In the genomic region with DNA sequence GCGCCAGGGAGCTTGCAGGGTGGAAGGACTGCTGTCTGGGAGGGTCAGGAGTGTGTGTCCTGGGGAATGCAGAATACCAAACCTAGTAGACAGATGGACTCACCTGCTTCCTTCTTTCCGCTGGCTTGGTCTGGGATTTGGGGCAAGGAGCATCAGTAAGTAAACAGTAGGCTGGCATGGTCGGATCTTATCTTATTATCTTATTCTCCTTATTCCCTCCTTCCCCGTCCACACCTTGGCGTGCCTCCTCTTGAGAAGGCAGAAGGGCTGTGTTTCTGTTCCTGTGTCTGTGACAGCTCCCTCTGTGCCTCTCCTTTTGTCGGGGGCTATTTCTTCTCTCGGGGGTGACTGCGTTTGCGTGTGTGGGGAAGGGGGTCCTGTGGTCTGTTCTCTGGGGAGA, we compare ENCODE assay signal across 11 cellular contexts. TPM values are rescaled to one million over a fixed set of nuclear protein-coding genes. Genes with fewer than 3 reads are reported as not detected.
DNase-seq lines count a peak whose midpoint lies in the region; ATAC-seq and TF ChIP-seq lines count a peak whose summit lies in the region.
"Had no signal": no experiment of that assay in that cellular context is flagged by ENCODE, and none has a peak within 500 bp of the region (broad histone marks: within the 10 kb centered on the region; RNA-seq: fewer than 3 reads in every experiment).

No MANE protein-coding gene starts in this region.

- H3K9me3 ChIP-seq in RWPE2 (ENCODE audit: severe bottlenecking) (no peaks in the 10 kb centered on the region), gastroesophageal sphincter (no peaks in the 10 kb centered on the region), sigmoid colon (no peaks in the 10 kb centered on the region)

- WGBS in gastroesophageal sphincter (ENCODE audit: low coverage in 1 of 2), 2 donors = 57% methylated on average over 6 of the region's 9 CpGs; no CpG with 5 or more reads in 1 of the 2 donors
- 19 to 50% methylated on average over 9 of the region's 9 CpGs for WGBS in sigmoid colon, 2 donors

- no peaks in the 10 kb centered on the region for H3K36me3 ChIP-seq in RWPE2 (ENCODE audit: low read depth)
- H3K36me3 ChIP-seq in gastroesophageal sphincter = no peaks in the 10 kb centered on the region
- H3K36me3 ChIP-seq in sigmoid colon = no peaks in the 10 kb centered on the region

- H3K4me1 ChIP-seq in RWPE2 (ENCODE audit: insufficient read depth, poor library complexity, severe bottlenecking) = peaks cover 33% of the 10 kb centered on the region
- peaks cover 8 to 38% (median 28%) of the 10 kb centered on the region in 3 donors for H3K4me1 ChIP-seq in gastroesophageal sphincter
- H3K4me1 ChIP-seq in sigmoid colon = peaks cover 0 to 34% (median 32%) of the 10 kb centered on the region in 4 donors

- TF ChIP-seq CTCF in RWPE2 (IDR thresholded peaks at IDR 0.05; ENCODE audit: poor library complexity, severe bottlenecking) (no peak), gastroesophageal sphincter (IDR thresholded peaks at IDR 0.05) (no peak), sigmoid colon (IDR thresholded peaks at IDR 0.05) (no peak)

- DNase-seq in DMS53 (lab: John Stamatoyannopoulos, UW) (peak; percentile 42), DMS53 treated with DMSO at 0.1 percent for 48 hours (lab: John Stamatoyannopoulos, UW; ENCODE audit: unreplicated experiment) (no peak), RWPE2 (ENCODE audit: low spot score) (no peak), sigmoid colon (no peak), CD1c-positive myeloid dendritic cell (ENCODE audit: extremely low spot score) (no peak), NCI-H526 treated with DMSO at 0.1 percent for 48 hours (lab: John Stamatoyannopoulos, UW) (no peak)

- no peak for ATAC-seq in RWPE2 (ENCODE audit: low read depth)
- no peak for ATAC-seq in gastroesophageal sphincter
- ATAC-seq in HG02571 (IDR thresholded peaks at IDR 0.05; ENCODE audit: unreplicated experiment) = no peak

- H3K27me3 ChIP-seq in RWPE2 (ENCODE audit: insufficient read depth, poor library complexity, severe bottlenecking) (no peaks in the 10 kb centered on the region), gastroesophageal sphincter (peaks cover 4% of the 10 kb centered on the region), sigmoid colon (no peaks in the 10 kb centered on the region)

- H3K4me3 ChIP-seq in RWPE2 (ENCODE audit: severe bottlenecking) (no peak overlapping the region), gastroesophageal sphincter (peak overlapping the region; percentile 25 to 48), sigmoid colon (peak overlapping the region in 3 of 4 donors; percentile 31 to 44 (median 38))

- intact Hi-C loops in sigmoid colon (cut with DNase I) = loop anchor here (10.0 kb wide), 1 partner anchor 254 kb away; no protein-coding TSS in a partner anchor

- no peak for TF ChIP-seq POLR2A in gastroesophageal sphincter (IDR thresholded peaks at IDR 0.05)
- TF ChIP-seq POLR2A in sigmoid colon (IDR thresholded peaks at IDR 0.05) = no peak

- H3K27ac ChIP-seq in RWPE2 (ENCODE audit: poor library complexity, severe bottlenecking) (peak overlapping the region; percentile 99), gastroesophageal sphincter (peak overlapping the region in 3 of 4 donors; percentile 78 to 94 (median 84)), sigmoid colon (peak overlapping the region; percentile 84 to 95 (median 86))
- H3K27ac ChIP-seq: 22Rv1 had no signal

- TF ChIP-seq EP300 in gastroesophageal sphincter (IDR thresholded peaks at IDR 0.05) (no peak), sigmoid colon (IDR thresholded peaks at IDR 0.05) (no peak)

RNA-seq across cellular contexts. Expression of a gene that starts 4.1 kb away (rescaled TPM):
- total RNA-seq in gastroesophageal sphincter (1 to 10 TPM in 1 of 4 donors, not detected in 3; 1.7 TPM), sigmoid colon (not detected)
- polyA plus RNA-seq in sigmoid colon = under 1 TPM in 2 of 3 donors, not detected in 1; 0.25 to 0.60 TPM

RNA-seq across cellular contexts. Expression of a gene that starts 12.8 kb away (rescaled TPM):
- total RNA-seq in gastroesophageal sphincter = under 1 TPM in 1 of 4 donors, not detected in 3; 0.27 TPM
- under 1 TPM in 1 of 4 donors, not detected in 3; 0.14 TPM for total RNA-seq in sigmoid colon
- polyA plus RNA-seq in sigmoid colon = under 1 TPM in 1 of 3 donors, not detected in 2; 0.17 TPM
- total RNA-seq: mononuclear cell had no signal

RNA-seq across cellular contexts. Expression of a gene that starts 42.7 kb away (rescaled TPM):
- not detected for total RNA-seq in gastroesophageal sphincter
- not detected for total RNA-seq in sigmoid colon
- polyA plus RNA-seq in sigmoid colon = not detected
- total RNA-seq: mononuclear cell had no signal
- polyA plus RNA-seq: esophagus had no signal

RNA-seq across cellular contexts. Expression of a gene that starts 45.5 kb away (rescaled TPM):
- total RNA-seq in gastroesophageal sphincter (10 to 100 TPM in 1 of 4 donors, 1 to 10 TPM in 2, under 1 TPM in 1; 0.47 to 78.7 (median 4.3) TPM), sigmoid colon (1 to 10 TPM in 1 of 4 donors, under 1 TPM in 1, not detected in 2; 0.27 to 3.2 TPM)
- polyA plus RNA-seq in sigmoid colon = 10 to 100 TPM in 1 of 3 donors, 1 to 10 TPM in 2; 1.2 to 12.0 (median 2.4) TPM
- total RNA-seq: mononuclear cell had no signal
